ENCODE assay signal across 19 cellular contexts in genomic region chr2:190987116-190987515, GRCh38. TPM values are rescaled to one million over a fixed set of nuclear protein-coding genes. Genes with fewer than 3 reads are reported as not detected.
DNase-seq lines count a peak whose midpoint lies in the region; ATAC-seq, FAIRE-seq and TF ChIP-seq lines count a peak whose summit lies in the region.
"Had no signal": no experiment of that assay in that cellular context is flagged by ENCODE, and none has a peak within 500 bp of the region (broad histone marks: within the 10 kb centered on the region; RNA-seq: fewer than 3 reads in every experiment).

No MANE protein-coding gene starts in this region.

- H3K9me3 Mint-ChIP-seq in activated naive CD4-positive, alpha-beta T cell treated with anti-CD3 and anti-CD28 coated beads, Interleukin-2, amount 10 ng/mL, durations not matched to agents 7 days and 5 days = no peaks in the 10 kb centered on the region
- H3K9me3 Mint-ChIP-seq in activated naive CD4-positive, alpha-beta T cell treated with anti-CD3 and anti-CD28 coated beads, Interleukin-2, amount 50 U/mL, for 72 hours = no peaks in the 10 kb centered on the region
- H3K9me3 Mint-ChIP-seq in naive thymus-derived CD4-positive, alpha-beta T cell = peaks cover 0 to 2% (median 0%) of the 10 kb centered on the region in 11 donors
- no peaks in the 10 kb centered on the region for H3K9me3 Mint-ChIP-seq in CD4-positive, alpha-beta T cell
- H3K9me3 Mint-ChIP-seq: GM23338 had no signal

- H3K27ac Mint-ChIP-seq in activated naive CD4-positive, alpha-beta T cell treated with anti-CD3 and anti-CD28 coated beads, Interleukin-2, amount 10 ng/mL, durations not matched to agents 7 days and 5 days = peak overlapping the region; percentile 70
- H3K27ac Mint-ChIP-seq in activated naive CD4-positive, alpha-beta T cell treated with anti-CD3 and anti-CD28 coated beads, Interleukin-2, amount 50 U/mL, for 72 hours = peak overlapping the region in 1 of 2 donors; percentile 81
- H3K27ac Mint-ChIP-seq in T-helper 17 cell = peak overlapping the region; percentile 47
- peak overlapping the region; percentile 23 to 86 (median 67) for H3K27ac Mint-ChIP-seq in naive thymus-derived CD4-positive, alpha-beta T cell
- no peak overlapping the region for H3K27ac Mint-ChIP-seq in CD4-positive, alpha-beta T cell

- POLR2A ChIA-PET in naive thymus-derived CD4-positive, alpha-beta T cell (lab: Charles Lee) = interaction anchor here (1.0 to 1.3 kb wide), 2 partner anchors 24 to 27 kb away, joined by 3 to 4 read pairs; no protein-coding TSS in a partner anchor
- POLR2A ChIA-PET in CD4-positive, alpha-beta T cell (lab: Charles Lee) = interaction anchor here (0.6 to 3.5 kb wide), 4 partner anchors 13 to 42 kb away, joined by 3 to 14 read pairs (median 6); no protein-coding TSS in a partner anchor

- no peak for FAIRE-seq in GM12891 (lab: Jason Lieb, UNC)
- FAIRE-seq: GM19239, K562 had no signal

- H3K27ac ChIP-seq in naive thymus-derived CD4-positive, alpha-beta T cell (ENCODE audit: low read depth, low read length) = no peak overlapping the region
- no peak overlapping the region for H3K27ac ChIP-seq in CD4-positive, alpha-beta T cell (ENCODE audit: low read depth, low read length)
- H3K27ac ChIP-seq: BLaER1 treated with 17β-estradiol and CSF1 and Interleukin-3, amounts not matched to agents 10 nM and 100 nM; SJCRH30 had no signal

- H3K9me3 ChIP-seq in T-helper 17 cell (ENCODE audit: control insufficient read depth, low read length, poor library complexity, severe bottlenecking) = no peaks in the 10 kb centered on the region
- H3K9me3 ChIP-seq in naive thymus-derived CD4-positive, alpha-beta T cell (ENCODE audit: control insufficient read depth in 2 of 3, low read length in 3 of 3) = no peaks in the 10 kb centered on the region
- H3K9me3 ChIP-seq in CD4-positive, alpha-beta T cell (ENCODE audit: control insufficient read depth, low read length) = no peaks in the 10 kb centered on the region
- H3K9me3 ChIP-seq: SJCRH30 had no signal

- no peaks in the 10 kb centered on the region for H3K27me3 ChIP-seq in naive thymus-derived CD4-positive, alpha-beta T cell (ENCODE audit: control insufficient read depth in 2 of 2, insufficient read depth in 2 of 2, low read length in 2 of 2)
- H3K27me3 ChIP-seq in CD4-positive, alpha-beta T cell (ENCODE audit: control insufficient read depth, insufficient read depth, low read length) = no peaks in the 10 kb centered on the region
- H3K27me3 ChIP-seq: BLaER1 treated with 17β-estradiol and CSF1 and Interleukin-3, amounts not matched to agents 10 nM and 100 nM; SJCRH30 had no signal

- H3K4me3 ChIP-seq in naive thymus-derived CD4-positive, alpha-beta T cell (ENCODE audit: low read length) = no peak overlapping the region
- H3K4me3 ChIP-seq: BLaER1 treated with 17β-estradiol and CSF1 and Interleukin-3, amounts not matched to agents 10 nM and 100 nM; GM23338; K562; SJCRH30 had no signal

- DNase-seq in activated naive CD4-positive, alpha-beta T cell treated with anti-CD3 and anti-CD28 coated beads, Interleukin-2, amount 10 ng/mL, durations not matched to agents 7 days and 5 days = no peak
- DNase-seq in activated naive CD4-positive, alpha-beta T cell treated with anti-CD3 and anti-CD28 coated beads, Interleukin-2, amount 50 U/mL, for 72 hours (ENCODE audit: low spot score in 2 of 2) = no peak
- DNase-seq in GM12891 (ENCODE audit: insufficient read length, low spot score) = no peak
- no peak for DNase-seq in T-helper 17 cell
- no peak for DNase-seq in naive thymus-derived CD4-positive, alpha-beta T cell
- DNase-seq in CD4-positive, alpha-beta T cell = no peak
- DNase-seq: DMS79 treated with DMSO at 0.1 percent for 48 hours, HCEC 1CT, NCI-H1105 treated with DMSO at 0.1 percent for 48 hours, NCI-H1694, NCI-H2081 treated with DMSO at 0.1 percent for 48 hours, NCI-H446 treated with DMSO at 0.1 percent for 48 hours had no signal

- H3K36me3 ChIP-seq in naive thymus-derived CD4-positive, alpha-beta T cell (ENCODE audit: control insufficient read depth in 2 of 3, insufficient read depth in 3 of 3, low read length in 3 of 3) = peaks cover 70 to 98% (median 91%) of the 10 kb centered on the region in 3 experiments

- TF ChIP-seq CTCF in CD4-positive, alpha-beta T cell (IDR thresholded peaks at IDR 0.05) = no peak

- H3K36me3 Mint-ChIP-seq in activated naive CD4-positive, alpha-beta T cell treated with anti-CD3 and anti-CD28 coated beads, Interleukin-2, amount 10 ng/mL, durations not matched to agents 7 days and 5 days = peaks cover 87% of the 10 kb centered on the region
- H3K36me3 Mint-ChIP-seq in activated naive CD4-positive, alpha-beta T cell treated with anti-CD3 and anti-CD28 coated beads, Interleukin-2, amount 50 U/mL, for 72 hours = peaks cover 51 to 84% of the 10 kb centered on the region in 2 donors
- H3K36me3 Mint-ChIP-seq in T-helper 17 cell (ENCODE audit: low read depth) = peaks cover 4% of the 10 kb centered on the region
- peaks cover 22 to 84% (median 69%) of the 10 kb centered on the region in 5 donors for H3K36me3 Mint-ChIP-seq in naive thymus-derived CD4-positive, alpha-beta T cell
- peaks cover 99% of the 10 kb centered on the region for H3K36me3 Mint-ChIP-seq in CD4-positive, alpha-beta T cell (ENCODE audit: low read depth)

- CTCF ChIA-PET in activated naive CD4-positive, alpha-beta T cell treated with anti-CD3 and anti-CD28 coated beads, Interleukin-2, amount 10 ng/mL, durations not matched to agents 7 days and 5 days (lab: Charles Lee) = interaction anchor here (0.6 to 1.5 kb wide), 4 partner anchors 10 to 168 kb away, joined by 3 to 4 read pairs (median 3); no protein-coding TSS in a partner anchor
- CTCF ChIA-PET in naive thymus-derived CD4-positive, alpha-beta T cell (lab: Charles Lee) = interaction anchor here (1.2 kb wide), 1 partner anchor 27 kb away, joined by 4 read pairs; no protein-coding TSS in a partner anchor
- CTCF ChIA-PET in CD4-positive, alpha-beta T cell (lab: Charles Lee) = interaction anchor here (1.0 kb wide), 1 partner anchor 137 kb away, joined by 4 read pairs; no protein-coding TSS in a partner anchor

- H3K4me3 Mint-ChIP-seq in activated naive CD4-positive, alpha-beta T cell treated with anti-CD3 and anti-CD28 coated beads, Interleukin-2, amount 10 ng/mL, durations not matched to agents 7 days and 5 days = no peak overlapping the region
- no peak overlapping the region for H3K4me3 Mint-ChIP-seq in T-helper 17 cell
- H3K4me3 Mint-ChIP-seq in naive thymus-derived CD4-positive, alpha-beta T cell = peak overlapping the region in 1 of 10 donors; percentile 23
- no peak overlapping the region for H3K4me3 Mint-ChIP-seq in CD4-positive, alpha-beta T cell
- H3K4me3 Mint-ChIP-seq: GM23338 had no signal

- H3K4me1 ChIP-seq in naive thymus-derived CD4-positive, alpha-beta T cell (ENCODE audit: control insufficient read depth in 2 of 2, insufficient read depth in 2 of 2, low read length in 2 of 2) = peaks cover 0 to 35% of the 10 kb centered on the region in 2 donors

- intact Hi-C loops in naive thymus-derived CD4-positive, alpha-beta T cell (cut with micrococcal nuclease) = no loop called here
- intact Hi-C loops in CD4-positive, alpha-beta T cell (cut with DNase I, micrococcal nuclease) = no loop called here

- H3K4me1 Mint-ChIP-seq in activated naive CD4-positive, alpha-beta T cell treated with anti-CD3 and anti-CD28 coated beads, Interleukin-2, amount 10 ng/mL, durations not matched to agents 7 days and 5 days = peaks cover 74% of the 10 kb centered on the region
- peaks cover 3% of the 10 kb centered on the region for H3K4me1 Mint-ChIP-seq in T-helper 17 cell
- peaks cover 13 to 76% (median 52%) of the 10 kb centered on the region in 7 donors for H3K4me1 Mint-ChIP-seq in naive thymus-derived CD4-positive, alpha-beta T cell
- peaks cover 41% of the 10 kb centered on the region for H3K4me1 Mint-ChIP-seq in CD4-positive, alpha-beta T cell (ENCODE audit: low read depth)
- H3K4me1 Mint-ChIP-seq: GM23338 had no signal

- no peak for TF ChIP-seq POLR2A in GM12891 (IDR thresholded peaks at IDR 0.05; ENCODE audit: low read depth, low read length)

- ATAC-seq in activated naive CD4-positive, alpha-beta T cell treated with anti-CD3 and anti-CD28 coated beads, Interleukin-2, amount 50 U/mL, for 72 hours = no peak
- ATAC-seq in T-helper 17 cell = no peak
- no peak for ATAC-seq in naive thymus-derived CD4-positive, alpha-beta T cell
- ATAC-seq in CD4-positive, alpha-beta T cell (ENCODE audit: poor library complexity) = no peak
- ATAC-seq in GM19455 (IDR thresholded peaks at IDR 0.05; ENCODE audit: unreplicated experiment) = no peak
- ATAC-seq: GM23338, K562, Panc1 had no signal

- no peaks in the 10 kb centered on the region for H3K27me3 Mint-ChIP-seq in activated naive CD4-positive, alpha-beta T cell treated with anti-CD3 and anti-CD28 coated beads, Interleukin-2, amount 10 ng/mL, durations not matched to agents 7 days and 5 days
- no peaks in the 10 kb centered on the region for H3K27me3 Mint-ChIP-seq in T-helper 17 cell
- no peaks in the 10 kb centered on the region for H3K27me3 Mint-ChIP-seq in naive thymus-derived CD4-positive, alpha-beta T cell
- no peaks in the 10 kb centered on the region for H3K27me3 Mint-ChIP-seq in CD4-positive, alpha-beta T cell

TF ChIP-seq in GM12891, 5 proteins besides CTCF, POLR2A, EP300 and RAD21:
- TF ChIP-seq TAF1 (IDR thresholded peaks at IDR 0.05; ENCODE audit: low read depth, low read length) (no peak), POU2F2 (IDR thresholded peaks at IDR 0.05; ENCODE audit: low read depth, low read length) (no peak), POLR2AphosphoS5 (IDR thresholded peaks at IDR 0.05; ENCODE audit: low read depth, low read length) (peak; percentile 32)

RNA-seq across cellular contexts. Expression of gene STAT1, which starts 26.9 kb away (rescaled TPM):
- total RNA-seq in activated naive CD4-positive, alpha-beta T cell treated with anti-CD3 and anti-CD28 coated beads, Interleukin-2, amount 50 U/mL, for 72 hours = 100 to 1,000 TPM; 230 to 510 TPM
- polyA plus RNA-seq in GM12891 (2012; ENCODE audit: low read depth, missing spikeins) = 320 TPM
- total RNA-seq in T-helper 17 cell = 10 to 100 TPM; 80.7 to 86.4 TPM
- 1,000 to 10,000 TPM in 1 of 5 experiments, 10 to 100 TPM in 4; 74.1 to 1,177 (median 89.6) TPM for total RNA-seq in naive thymus-derived CD4-positive, alpha-beta T cell
- polyA plus RNA-seq in naive thymus-derived CD4-positive, alpha-beta T cell = 100 to 1,000 TPM; 221 to 244 TPM
- 10 to 100 TPM; 56.6 to 57.8 TPM for total RNA-seq in CD4-positive, alpha-beta T cell
